1 cellular context compared by ENCODE assay signal in the genomic region with DNA sequence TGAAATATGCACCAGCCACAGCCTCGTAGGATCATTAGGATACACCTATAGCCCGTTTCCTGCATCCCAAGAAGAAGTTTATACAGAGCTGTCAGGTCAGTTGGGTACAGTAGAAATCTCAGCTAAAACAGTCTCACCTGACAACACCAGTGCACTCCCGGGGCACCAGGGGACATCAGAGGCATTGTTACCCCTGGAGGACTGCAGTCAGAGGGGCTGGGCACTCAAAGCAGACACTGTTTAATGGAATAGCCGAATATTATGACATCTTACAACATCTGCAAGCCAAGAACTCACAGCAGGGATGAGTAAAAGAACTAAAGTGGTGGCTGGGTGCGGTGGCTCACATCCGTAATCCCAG.
TF ChIP-seq lines count a peak whose summit lies in the region.

No MANE protein-coding gene starts in this region.

TF ChIP-seq in K562, 482 proteins besides CTCF, POLR2A, EP300 and RAD21:
- TF ChIP-seq, protein P1, sequence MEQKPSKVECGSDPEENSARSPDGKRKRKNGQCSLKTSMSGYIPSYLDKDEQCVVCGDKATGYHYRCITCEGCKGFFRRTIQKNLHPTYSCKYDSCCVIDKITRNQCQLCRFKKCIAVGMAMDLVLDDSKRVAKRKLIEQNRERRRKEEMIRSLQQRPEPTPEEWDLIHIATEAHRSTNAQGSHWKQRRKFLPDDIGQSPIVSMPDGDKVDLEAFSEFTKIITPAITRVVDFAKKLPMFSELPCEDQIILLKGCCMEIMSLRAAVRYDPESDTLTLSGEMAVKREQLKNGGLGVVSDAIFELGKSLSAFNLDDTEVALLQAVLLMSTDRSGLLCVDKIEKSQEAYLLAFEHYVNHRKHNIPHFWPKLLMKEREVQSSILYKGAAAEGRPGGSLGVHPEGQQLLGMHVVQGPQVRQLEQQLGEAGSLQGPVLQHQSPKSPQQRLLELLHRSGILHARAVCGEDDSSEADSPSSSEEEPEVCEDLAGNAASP (IDR thresholded peaks at IDR 0.05): no peak
- no peak for TF ChIP-seq SETDB1 (IDR thresholded peaks at IDR 0.05; ENCODE audit: low read length)
- TF ChIP-seq ZNF766 (CRISPR knock-in tag; conservative IDR thresholded peaks at IDR 0.05): no peak
- TF ChIP-seq, protein P2, sequence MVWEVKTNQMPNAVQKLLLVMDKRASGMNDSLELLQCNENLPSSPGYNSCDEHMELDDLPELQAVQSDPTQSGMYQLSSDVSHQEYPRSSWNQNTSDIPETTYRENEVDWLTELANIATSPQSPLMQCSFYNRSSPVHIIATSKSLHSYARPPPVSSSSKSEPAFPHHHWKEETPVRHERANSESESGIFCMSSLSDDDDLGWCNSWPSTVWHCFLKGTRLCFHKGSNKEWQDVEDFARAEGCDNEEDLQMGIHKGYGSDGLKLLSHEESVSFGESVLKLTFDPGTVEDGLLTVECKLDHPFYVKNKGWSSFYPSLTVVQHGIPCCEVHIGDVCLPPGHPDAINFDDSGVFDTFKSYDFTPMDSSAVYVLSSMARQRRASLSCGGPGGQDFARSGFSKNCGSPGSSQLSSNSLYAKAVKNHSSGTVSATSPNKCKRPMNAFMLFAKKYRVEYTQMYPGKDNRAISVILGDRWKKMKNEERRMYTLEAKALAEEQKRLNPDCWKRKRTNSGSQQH (CRISPR knock-in tag; IDR thresholded peaks at IDR 0.05): no peak
- no peak for TF ChIP-seq RHOXF2B (CRISPR knock-in tag; conservative IDR thresholded peaks at IDR 0.05)
- no peak for TF ChIP-seq TCF7 (IDR thresholded peaks at IDR 0.05; ENCODE audit: borderline replicate concordance)
- TF ChIP-seq, protein P3, sequence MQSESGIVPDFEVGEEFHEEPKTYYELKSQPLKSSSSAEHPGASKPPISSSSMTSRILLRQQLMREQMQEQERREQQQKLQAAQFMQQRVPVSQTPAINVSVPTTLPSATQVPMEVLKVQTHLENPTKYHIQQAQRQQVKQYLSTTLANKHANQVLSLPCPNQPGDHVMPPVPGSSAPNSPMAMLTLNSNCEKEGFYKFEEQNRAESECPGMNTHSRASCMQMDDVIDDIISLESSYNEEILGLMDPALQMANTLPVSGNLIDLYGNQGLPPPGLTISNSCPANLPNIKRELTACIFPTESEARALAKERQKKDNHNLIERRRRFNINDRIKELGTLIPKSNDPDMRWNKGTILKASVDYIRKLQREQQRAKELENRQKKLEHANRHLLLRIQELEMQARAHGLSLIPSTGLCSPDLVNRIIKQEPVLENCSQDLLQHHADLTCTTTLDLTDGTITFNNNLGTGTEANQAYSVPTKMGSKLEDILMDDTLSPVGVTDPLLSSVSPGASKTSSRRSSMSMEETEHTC (IDR thresholded peaks at IDR 0.05): no peak
- no peak for TF ChIP-seq RBM15 (IDR thresholded peaks at IDR 0.05; ENCODE audit: insufficient read depth, low read length)
- TF ChIP-seq, protein P4, sequence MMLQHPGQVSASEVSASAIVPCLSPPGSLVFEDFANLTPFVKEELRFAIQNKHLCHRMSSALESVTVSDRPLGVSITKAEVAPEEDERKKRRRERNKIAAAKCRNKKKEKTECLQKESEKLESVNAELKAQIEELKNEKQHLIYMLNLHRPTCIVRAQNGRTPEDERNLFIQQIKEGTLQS (IDR thresholded peaks at IDR 0.05): no peak
- TF ChIP-seq, protein P4 (CRISPR knock-in tag; conservative IDR thresholded peaks at IDR 0.05): no peak
- TF ChIP-seq ZBTB8A (IDR thresholded peaks at IDR 0.05; ENCODE audit: partially characterized antibody): no peak
- TF ChIP-seq ZNF436 (CRISPR knock-in tag; IDR thresholded peaks at IDR 0.05): no peak
